In genomic region chr9:68933434-68934318, GRCh38 we compare ENCODE assay signal across 11 cellular contexts.
DNase-seq lines count a peak whose midpoint lies in the region; ATAC-seq, FAIRE-seq and TF ChIP-seq lines count a peak whose summit lies in the region.
"Had no signal": no experiment of that assay in that cellular context is flagged by ENCODE, and none has a peak within 500 bp of the region (broad histone marks: within the 10 kb centered on the region; RNA-seq: fewer than 3 reads in every experiment).

No MANE protein-coding gene starts in this region.

- no peaks in the 10 kb centered on the region for H3K27me3 ChIP-seq in MM.1S (replicated peaks; ENCODE audit: insufficient read depth, low read length)
- H3K27me3 ChIP-seq in hepatocyte = no peaks in the 10 kb centered on the region
- H3K27me3 ChIP-seq: cardiac muscle cell had no signal

- peak overlapping the region; percentile 9 for H3K4me3 ChIP-seq in MM.1S (ENCODE audit: low read length)
- H3K4me3 ChIP-seq in hepatocyte = no peak overlapping the region
- H3K4me3 ChIP-seq: cardiac muscle cell had no signal

- H3K27ac Mint-ChIP-seq in activated naive CD4-positive, alpha-beta T cell treated with anti-CD3 and anti-CD28 coated beads, Interleukin-2, amount 10 ng/mL, durations not matched to agents 7 days and 5 days = no peak overlapping the region
- no peak overlapping the region for H3K27ac Mint-ChIP-seq in activated CD4-positive, alpha-beta memory T cell treated with anti-CD3 and anti-CD28 coated beads for 36 hours
- H3K27ac Mint-ChIP-seq: T-cell had no signal

- H3K4me2 ChIP-seq in MM.1S (ENCODE audit: low read depth, low read length) (peak overlapping the region; percentile 79), hepatocyte (no peak overlapping the region)

- H3K9me2 ChIP-seq in MM.1S (replicated peaks; ENCODE audit: insufficient read depth, low read length) (no peaks in the 10 kb centered on the region), hepatocyte (replicated peaks; ENCODE audit: insufficient read depth) (no peaks in the 10 kb centered on the region)

- H3K27me3 Mint-ChIP-seq in activated naive CD4-positive, alpha-beta T cell treated with anti-CD3 and anti-CD28 coated beads, Interleukin-2, amount 10 ng/mL, durations not matched to agents 7 days and 5 days = peaks cover 57% of the 10 kb centered on the region
- peaks cover 38% of the 10 kb centered on the region for H3K27me3 Mint-ChIP-seq in activated CD4-positive, alpha-beta memory T cell treated with anti-CD3 and anti-CD28 coated beads for 36 hours

- H3K4me1 ChIP-seq in MM.1S (ENCODE audit: low read length) (peaks cover 25% of the 10 kb centered on the region), hepatocyte (ENCODE audit: insufficient read depth) (no peaks in the 10 kb centered on the region)

- no peak overlapping the region for H3K4me3 Mint-ChIP-seq in activated naive CD4-positive, alpha-beta T cell treated with anti-CD3 and anti-CD28 coated beads, Interleukin-2, amount 10 ng/mL, durations not matched to agents 7 days and 5 days
- H3K4me3 Mint-ChIP-seq in activated CD4-positive, alpha-beta memory T cell treated with anti-CD3 and anti-CD28 coated beads for 36 hours = no peak overlapping the region
- H3K4me3 Mint-ChIP-seq: T-cell had no signal

- ATAC-seq in GM19455 (IDR thresholded peaks at IDR 0.05; ENCODE audit: unreplicated experiment) (peak; percentile 94), HG02938 (IDR thresholded peaks at IDR 0.05; ENCODE audit: unreplicated experiment) (peak; percentile 99)
- ATAC-seq: T-cell had no signal

- CTCF ChIA-PET in activated naive CD4-positive, alpha-beta T cell treated with anti-CD3 and anti-CD28 coated beads, Interleukin-2, amount 10 ng/mL, durations not matched to agents 7 days and 5 days (lab: Charles Lee) = interaction anchor here (0.6 kb wide), 1 partner anchor 41 kb away, joined by 3 read pairs; no protein-coding TSS in a partner anchor
- CTCF ChIA-PET in activated CD4-positive, alpha-beta memory T cell treated with anti-CD3 and anti-CD28 coated beads for 36 hours (lab: Charles Lee) = no interaction called here

- peak overlapping the region; percentile 45 for H2AFZ ChIP-seq in MM.1S (ENCODE audit: low read length)
- no peak overlapping the region for H2AFZ ChIP-seq in hepatocyte

- TF ChIP-seq POLR2A in GM12891 (IDR thresholded peaks at IDR 0.05; ENCODE audit: low read depth, low read length) = no peak

- H3K4me1 Mint-ChIP-seq in activated naive CD4-positive, alpha-beta T cell treated with anti-CD3 and anti-CD28 coated beads, Interleukin-2, amount 10 ng/mL, durations not matched to agents 7 days and 5 days = peaks cover 23% of the 10 kb centered on the region
- peaks cover 21% of the 10 kb centered on the region for H3K4me1 Mint-ChIP-seq in activated CD4-positive, alpha-beta memory T cell treated with anti-CD3 and anti-CD28 coated beads for 36 hours (ENCODE audit: low read depth)

- POLR2A ChIA-PET in activated CD4-positive, alpha-beta memory T cell treated with anti-CD3 and anti-CD28 coated beads for 36 hours (lab: Charles Lee) = no interaction called here

- H3K9ac ChIP-seq in MM.1S (ENCODE audit: low read length) = peak overlapping the region; percentile 59

- TF ChIP-seq CTCF in MM.1S (IDR thresholded peaks at IDR 0.05; ENCODE audit: low read length) = no peak
- no peak for TF ChIP-seq CTCF in hepatocyte (IDR thresholded peaks at IDR 0.05; ENCODE audit: poor library complexity)

- H4K20me1 ChIP-seq in MM.1S (ENCODE audit: insufficient read depth, low read length) (no peaks in the 10 kb centered on the region), hepatocyte (ENCODE audit: insufficient read depth, poor library complexity, severe bottlenecking) (no peaks in the 10 kb centered on the region)

- H3K27ac ChIP-seq in MM.1S (ENCODE audit: low read length) (peak overlapping the region; percentile 96), hepatocyte (no peak overlapping the region)
- H3K27ac ChIP-seq: cardiac muscle cell had no signal

- H3F3A ChIP-seq in MM.1S (ENCODE audit: insufficient read depth, low read length) = peaks cover 22% of the 10 kb centered on the region

- no peaks in the 10 kb centered on the region for H3K36me3 Mint-ChIP-seq in activated naive CD4-positive, alpha-beta T cell treated with anti-CD3 and anti-CD28 coated beads, Interleukin-2, amount 10 ng/mL, durations not matched to agents 7 days and 5 days
- no peaks in the 10 kb centered on the region for H3K36me3 Mint-ChIP-seq in activated CD4-positive, alpha-beta memory T cell treated with anti-CD3 and anti-CD28 coated beads for 36 hours
- H3K36me3 Mint-ChIP-seq: T-cell had no signal

- WGBS in hepatocyte (ENCODE audit: low lambda C conversion rate, missing lambda C conversion rate) = 84% methylated on average over 4 of the region's 4 CpGs

- peak; percentile 80 for FAIRE-seq in GM12891 (lab: Jason Lieb, UNC)

- no peaks in the 10 kb centered on the region for H3K36me3 ChIP-seq in MM.1S (replicated peaks; ENCODE audit: insufficient read depth, low read length)
- H3K36me3 ChIP-seq in hepatocyte (replicated peaks; ENCODE audit: insufficient read depth, low read depth) = no peaks in the 10 kb centered on the region
- H3K36me3 ChIP-seq: cardiac muscle cell had no signal

- H3K79me2 ChIP-seq in MM.1S (ENCODE audit: low read length) = 0 out of 2 replicates have a peak, but pooled peaks cover 3% of the 10 kb centered on the region
- H3K79me2 ChIP-seq in hepatocyte = no peaks in the 10 kb centered on the region

- no peak for DNase-seq in GM12891 (ENCODE audit: insufficient read length, low spot score)
- peak; percentile 89 for DNase-seq in MM.1S
- no peak for DNase-seq in hepatocyte (ENCODE audit: low spot score)
- DNase-seq in T-helper 1 cell = no peak
- no peak for DNase-seq in activated naive CD4-positive, alpha-beta T cell treated with anti-CD3 and anti-CD28 coated beads, Interleukin-2, amount 10 ng/mL, durations not matched to agents 7 days and 5 days
- DNase-seq in activated CD4-positive, alpha-beta memory T cell treated with anti-CD3 and anti-CD28 coated beads for 36 hours = no peak
- DNase-seq: KG1, T-cell had no signal

- intact Hi-C loops in activated CD4-positive, alpha-beta memory T cell treated with anti-CD3 and anti-CD28 coated beads for 36 hours (cut with micrococcal nuclease) = loop anchor here (2.0 kb wide), 1 partner anchor 15 kb away; no protein-coding TSS in a partner anchor

- no peaks in the 10 kb centered on the region for H3K9me3 ChIP-seq in MM.1S (replicated peaks; ENCODE audit: insufficient read depth, low read length)
- no peaks in the 10 kb centered on the region for H3K9me3 ChIP-seq in hepatocyte (ENCODE audit: low read depth)

- H3K9me3 Mint-ChIP-seq in activated naive CD4-positive, alpha-beta T cell treated with anti-CD3 and anti-CD28 coated beads, Interleukin-2, amount 10 ng/mL, durations not matched to agents 7 days and 5 days = no peaks in the 10 kb centered on the region
- H3K9me3 Mint-ChIP-seq in activated CD4-positive, alpha-beta memory T cell treated with anti-CD3 and anti-CD28 coated beads for 36 hours = no peaks in the 10 kb centered on the region
- H3K9me3 Mint-ChIP-seq: T-cell had no signal

TF ChIP-seq in GM12891, 5 proteins besides CTCF, POLR2A, EP300 and RAD21:
- no peak for TF ChIP-seq POLR2AphosphoS5 (IDR thresholded peaks at IDR 0.05; ENCODE audit: low read depth, low read length)
- TF ChIP-seq SPI1 (IDR thresholded peaks at IDR 0.05; ENCODE audit: low read depth, low read length) = peak; percentile 86
- 0 out of 2 replicates have a peak, but pooled peaks have one; percentile 33 for TF ChIP-seq POU2F2 (IDR thresholded peaks at IDR 0.05; ENCODE audit: low read depth, low read length)
- TF ChIP-seq TAF1 (IDR thresholded peaks at IDR 0.05; ENCODE audit: low read depth, low read length) = no peak
- TF ChIP-seq PAX5 (IDR thresholded peaks at IDR 0.05; ENCODE audit: insufficient read depth, low read length, severe bottlenecking) = peak; percentile 90
